8 cellular contexts compared by ENCODE assay signal in genomic region chr2:32010280-32010669, GRCh38. TPM values are rescaled to one million over a fixed set of nuclear protein-coding genes. Genes with fewer than 3 reads are reported as not detected.
A peak's percentile ranks its signal among the peaks of the same experiment; 100 is the strongest.
DNase-seq lines count a peak whose midpoint lies in the region; ATAC-seq, FAIRE-seq and TF ChIP-seq lines count a peak whose summit lies in the region.
"Not testable (repeated sequence)": the region's sequence is repeated elsewhere in the genome, so short reads cannot be mapped to it uniquely, and the experiment has no call there.

No MANE protein-coding gene starts in this region.

- ATAC-seq in A549: peak; percentile 80 to 84
- ATAC-seq in GM18907 (IDR thresholded peaks at IDR 0.05; ENCODE audit: unreplicated experiment): peak; percentile 64
- peak; percentile 46 for ATAC-seq in HG02973 (IDR thresholded peaks at IDR 0.05; ENCODE audit: unreplicated experiment)

- CTCF ChIA-PET in A549 (lab: Yijun Ruan, JAX): not testable (repeated sequence)

- WGBS in A549 (ENCODE audit: missing lambda C conversion rate): 0% methylated on average over 12 of the region's 43 CpGs
- 0 to 2% (median 0%) methylated on average over 1 to 29 of the region's 43 CpGs for WGBS in small intestine, 3 donors

- H3K4me1 ChIP-seq in A549 (peaks cover 40% of the 10 kb centered on the region), keratinocyte (ENCODE audit: control insufficient read depth, extremely low read depth, insufficient read depth, low read length) (peaks cover 34% of the 10 kb centered on the region)
- H3K4me1 ChIP-seq in small intestine (ENCODE audit: control insufficient read depth in 2 of 2, insufficient read depth in 1 of 2, low read depth in 1 of 2, low read length in 1 of 2): not testable (repeated sequence)

- peak in 1 of 2 experiments; percentile 78 for DNase-seq in A549 (ENCODE audit: low read depth in 1 of 2, low spot score in 1 of 2)
- DNase-seq in NCI-H226: peak; percentile 39
- peak; percentile 24 to 47 for DNase-seq in activated CD4-positive, alpha-beta T cell treated with anti-CD3 and anti-CD28 coated beads for 24 hours (ENCODE audit: low read depth in 2 of 2)
- DNase-seq in bronchial epithelial cell (ENCODE audit: low read depth); keratinocyte (ENCODE audit: low read depth, low spot score): not testable (repeated sequence)
- DNase-seq in small intestine: peak; percentile 36

- H3K79me2 ChIP-seq in keratinocyte (ENCODE audit: control insufficient read depth, insufficient read depth, low read length): peaks cover 45% of the 10 kb centered on the region

- not testable (repeated sequence) for H3K27me3 ChIP-seq in bronchial epithelial cell (ENCODE audit: control insufficient read depth, insufficient read depth, low read length); keratinocyte (ENCODE audit: control insufficient read depth, extremely low read depth, insufficient read depth, low read length); small intestine (ENCODE audit: control insufficient read depth in 2 of 2, insufficient read depth in 2 of 2, low read length in 2 of 2)

- not testable (repeated sequence) for TF ChIP-seq RAD21 in A549 (conservative IDR thresholded peaks at IDR 0.05 in 1 of 2, IDR thresholded peaks at IDR 0.05 in 1 of 2)

- not testable (repeated sequence) for H2AFZ ChIP-seq in keratinocyte (ENCODE audit: control insufficient read depth, low read length)

- not testable (repeated sequence) for TF ChIP-seq EP300 in A549 (IDR thresholded peaks at IDR 0.05)

- FAIRE-seq in A549 (lab: Jason Lieb, UNC); bronchial epithelial cell (lab: Jason Lieb, UNC); keratinocyte (lab: Jason Lieb, UNC); small intestine (lab: Jason Lieb, UNC): not testable (repeated sequence)

- H3K9me3 ChIP-seq in A549; keratinocyte (ENCODE audit: control insufficient read depth, low read depth, low read length); small intestine (ENCODE audit: control insufficient read depth, low read depth): not testable (repeated sequence)

- dilution Hi-C loops in keratinocyte (cut with MboI; ENCODE audit: extremely low pct_ligation_motif_present, low sequenced_read_pairs): not testable (repeated sequence)

- not testable (repeated sequence) for TF ChIP-seq CTCF in A549 (IDR thresholded peaks at IDR 0.05); bronchial epithelial cell (IDR thresholded peaks at IDR 0.05; ENCODE audit: insufficient read depth, low read length, severe bottlenecking); keratinocyte (optimal IDR thresholded peaks at IDR 0.05 in 1 of 3, IDR thresholded peaks at IDR 0.05 in 1 of 3, conservative IDR thresholded peaks at IDR 0.05 in 1 of 3; ENCODE audit: extremely low read depth in 1 of 3, insufficient read depth in 2 of 3, low read length in 3 of 3)

- peak; percentile 53 for TF ChIP-seq POLR2A in A549 (IDR thresholded peaks at IDR 0.05; ENCODE audit: low read length)

- POLR2A ChIA-PET in A549 (lab: Yijun Ruan, JAX): interaction anchor here (0.6 to 1.9 kb wide), 8 partner anchors 10 to 155 kb away, joined by 3 to 11 read pairs (median 4); partner anchors contain the start of genes DPY30, SLC30A6 and SPAST

- peak overlapping the region; percentile 97 to 99 for H3K27ac ChIP-seq in A549
- H3K27ac ChIP-seq in keratinocyte (ENCODE audit: control insufficient read depth, insufficient read depth, low read length): peak overlapping the region; percentile 26
- H3K27ac ChIP-seq in small intestine (ENCODE audit: low read depth in 1 of 2, low read length in 1 of 2): peak overlapping the region; percentile 41 to 74

- H3K4me2 ChIP-seq in A549; keratinocyte (ENCODE audit: control insufficient read depth, extremely low read depth, insufficient read depth, low read depth, low read length): not testable (repeated sequence)

- peaks cover 16% of the 10 kb centered on the region for H4K20me1 ChIP-seq in keratinocyte (ENCODE audit: control insufficient read depth, extremely low read depth, insufficient read depth, low read length)

- not testable (repeated sequence) for H3K9me1 ChIP-seq in keratinocyte (ENCODE audit: control insufficient read depth, extremely low read depth, insufficient read depth, low read length)

- peak overlapping the region; percentile 87 for H3K9ac ChIP-seq in keratinocyte (ENCODE audit: control insufficient read depth, extremely low read depth, insufficient read depth, low read length)

- not testable (repeated sequence) for H3K36me3 ChIP-seq in bronchial epithelial cell (ENCODE audit: control insufficient read depth, insufficient read depth, low read length); keratinocyte (ENCODE audit: control insufficient read depth in 2 of 2, extremely low read depth in 1 of 2, insufficient read depth in 2 of 2, low read length in 2 of 2); small intestine (ENCODE audit: control insufficient read depth in 2 of 2, insufficient read depth in 2 of 2, low read length in 2 of 2)

- H3K4me3 ChIP-seq in A549 (peak overlapping the region; percentile 96), bronchial epithelial cell (ENCODE audit: low read depth, low read length) (peak overlapping the region; percentile 98), keratinocyte (ENCODE audit: control insufficient read depth in 2 of 3, extremely low read depth in 1 of 3, insufficient read depth in 2 of 3, low read depth in 1 of 3, low read length in 3 of 3) (peak overlapping the region in 1 of 3 experiments; percentile 37), small intestine (ENCODE audit: low read depth in 1 of 2, low read length in 2 of 2) (peak overlapping the region; percentile 67 to 94)

RNA-seq across cellular contexts. Expression of gene MEMO1, which starts 0.5 kb away (rescaled TPM):
- polyA plus RNA-seq in A549 (2011; rRNA removed) (72.9 and 87.0 TPM in 2 replicates), A549 (2017; fragmentation: RNase III; extraction: RNeasy Plus Mini Kit Qiagen cat#74134 plus additional on column Dnase treatment) (77.3 to 91.6 TPM (median 80.2 TPM) in 3 replicates), keratinocyte (91.8 to 125 TPM (median 99.0 TPM) in 3 replicates), small intestine (10 to 100 TPM; 30.3 to 33.3 (median 32.7) TPM)
- 67.5 and 84.5 TPM in 2 replicates for polyA plus RNA-seq in A549 (2012; cell fraction: cytosol; rRNA removed)
- polyA plus RNA-seq in A549 (2012; cell fraction: nucleus; rRNA removed): 39.3 and 39.5 TPM in 2 replicates
- 44.7 and 54.5 TPM in 2 replicates for polyA minus RNA-seq in A549 (2011; rRNA and poly(A)+ RNA removed)
- 29.2 and 29.7 TPM in 2 replicates for total RNA-seq in bronchial epithelial cell
- 26.0 TPM for polyA plus RNA-seq in keratinocyte (2011; ENCODE audit: low read depth)
- 74.3 and 117 TPM in 2 replicates for polyA plus RNA-seq in keratinocyte (2011; cell fraction: cytosol; rRNA removed)
- polyA plus RNA-seq in keratinocyte (2011; cell fraction: nucleus; rRNA removed): 58.5 and 62.5 TPM in 2 replicates
- polyA plus RNA-seq in keratinocyte (2012; ENCODE audit: low replicate concordance): 45.5 and 71.4 TPM in 2 replicates
- 23.4 to 83.0 TPM (median 80.7 TPM) in 3 replicates for polyA minus RNA-seq in keratinocyte
- 45.8 TPM for polyA minus RNA-seq in keratinocyte (2011; cell fraction: cytosol; rRNA and poly(A)+ RNA removed)
- 34.2 and 61.7 TPM in 2 replicates for polyA minus RNA-seq in keratinocyte (2011; cell fraction: nucleus; rRNA and poly(A)+ RNA removed)

RNA-seq across cellular contexts. Expression of gene DPY30, which starts 29.3 kb away (rescaled TPM):
- polyA plus RNA-seq in A549 (2011; rRNA removed): 176 and 239 TPM in 2 replicates
- 108 and 161 TPM in 2 replicates for polyA plus RNA-seq in A549 (2012; cell fraction: cytosol; rRNA removed)
- 33.7 and 52.3 TPM in 2 replicates for polyA plus RNA-seq in A549 (2012; cell fraction: nucleus; rRNA removed)
- 142 to 155 TPM (median 153 TPM) in 3 replicates for polyA plus RNA-seq in A549 (2017; fragmentation: RNase III; extraction: RNeasy Plus Mini Kit Qiagen cat#74134 plus additional on column Dnase treatment)
- 17.8 and 23.9 TPM in 2 replicates for polyA minus RNA-seq in A549 (2011; rRNA and poly(A)+ RNA removed)
- total RNA-seq in bronchial epithelial cell: 60.3 and 75.7 TPM in 2 replicates
- polyA plus RNA-seq in keratinocyte: 76.9 to 117 TPM (median 96.1 TPM) in 3 replicates
- 370 TPM for polyA plus RNA-seq in keratinocyte (2011; ENCODE audit: low read depth)
- 98.0 and 148 TPM in 2 replicates for polyA plus RNA-seq in keratinocyte (2011; cell fraction: cytosol; rRNA removed)
- 37.4 and 60.3 TPM in 2 replicates for polyA plus RNA-seq in keratinocyte (2011; cell fraction: nucleus; rRNA removed)
- polyA plus RNA-seq in keratinocyte (2012; ENCODE audit: low replicate concordance): 96.0 and 126 TPM in 2 replicates
- 6.9 to 32.1 TPM (median 21.6 TPM) in 3 replicates for polyA minus RNA-seq in keratinocyte
- 33.2 TPM for polyA minus RNA-seq in keratinocyte (2011; cell fraction: cytosol; rRNA and poly(A)+ RNA removed)
- 6.5 and 10.3 TPM in 2 replicates for polyA minus RNA-seq in keratinocyte (2011; cell fraction: nucleus; rRNA and poly(A)+ RNA removed)
- 100 to 1,000 TPM in 2 of 3 donors, 10 to 100 TPM in 1; 84.8 to 125 (median 110) TPM for polyA plus RNA-seq in small intestine

RNA-seq across cellular contexts. Expression of gene SPAST, which starts 53.1 kb away (rescaled TPM):
- 31.1 and 36.3 TPM in 2 replicates for polyA plus RNA-seq in A549 (2011; rRNA removed)
- polyA plus RNA-seq in A549 (2012; cell fraction: cytosol; rRNA removed): 5.3 and 6.0 TPM in 2 replicates
- polyA plus RNA-seq in A549 (2012; cell fraction: nucleus; rRNA removed): 2.6 and 3.6 TPM in 2 replicates
- 18.3 to 19.1 TPM (median 18.7 TPM) in 3 replicates for polyA plus RNA-seq in A549 (2017; fragmentation: RNase III; extraction: RNeasy Plus Mini Kit Qiagen cat#74134 plus additional on column Dnase treatment)
- polyA minus RNA-seq in A549 (2011; rRNA and poly(A)+ RNA removed): 14.4 and 15.4 TPM in 2 replicates
- total RNA-seq in bronchial epithelial cell: 22.7 and 25.5 TPM in 2 replicates
- 5.8 to 9.5 TPM (median 7.3 TPM) in 3 replicates for polyA plus RNA-seq in keratinocyte
- polyA plus RNA-seq in keratinocyte (2011; ENCODE audit: low read depth): 9.8 TPM
- 4.6 and 8.5 TPM in 2 replicates for polyA plus RNA-seq in keratinocyte (2011; cell fraction: cytosol; rRNA removed)
- polyA plus RNA-seq in keratinocyte (2011; cell fraction: nucleus; rRNA removed): 7.3 and 9.3 TPM in 2 replicates
- 6.7 and 6.8 TPM in 2 replicates for polyA plus RNA-seq in keratinocyte (2012; ENCODE audit: low replicate concordance)
- 1.3 to 16.4 TPM (median 5.9 TPM) in 3 replicates for polyA minus RNA-seq in keratinocyte
- 10.9 TPM for polyA minus RNA-seq in keratinocyte (2011; cell fraction: cytosol; rRNA and poly(A)+ RNA removed)
- polyA minus RNA-seq in keratinocyte (2011; cell fraction: nucleus; rRNA and poly(A)+ RNA removed): 10.6 and 18.8 TPM in 2 replicates
- polyA plus RNA-seq in small intestine: 1 to 10 TPM; 5.8 to 7.3 (median 6.5) TPM

Comparison
In these comparisons a context has a peak if more than half of its experiments do, and no peak if none do; other contexts are left out.
1. H3K27ac ChIP-seq: peak in every context shown above with its lines; median percentile 98 in A549; 58 in small intestine; 26 in keratinocyte.